Comparison of ENCODE assay signal across 1 cellular context in genomic region chr14:74500417-74501134, GRCh38.
TF ChIP-seq lines count a peak whose summit lies in the region.

No MANE protein-coding gene starts in this region.

TF ChIP-seq in SK-N-SH treated with all-trans-retinoic acid at 6 μM for 48 hours, 23 proteins besides CTCF, POLR2A, EP300 and RAD21 (continued from another document):
- TF ChIP-seq BACH2 (CRISPR knock-in tag; IDR thresholded peaks at IDR 0.05; ENCODE audit: borderline replicate concordance) (no peak), ZNF565 (CRISPR knock-in tag; conservative IDR thresholded peaks at IDR 0.05; ENCODE audit: low read depth) (no peak), TCF4 (CRISPR knock-in tag; IDR thresholded peaks at IDR 0.05; ENCODE audit: borderline replicate concordance) (no peak), ZC3H10 (CRISPR knock-in tag; IDR thresholded peaks at IDR 0.05) (no peak), CSDC2 (CRISPR knock-in tag; IDR thresholded peaks at IDR 0.05) (no peak), ESRRG (CRISPR knock-in tag; IDR thresholded peaks at IDR 0.05) (no peak), PPARA (CRISPR knock-in tag; IDR thresholded peaks at IDR 0.05; ENCODE audit: borderline replicate concordance) (no peak), ARNTL (CRISPR knock-in tag; IDR thresholded peaks at IDR 0.05; ENCODE audit: borderline replicate concordance, low read depth) (no peak), RARB (CRISPR knock-in tag; IDR thresholded peaks at IDR 0.05) (no peak), ISL1 (CRISPR knock-in tag; IDR thresholded peaks at IDR 0.05) (no peak), TOX (CRISPR knock-in tag; IDR thresholded peaks at IDR 0.05; ENCODE audit: borderline replicate concordance) (no peak), POU6F1 (CRISPR knock-in tag; IDR thresholded peaks at IDR 0.05; ENCODE audit: borderline replicate concordance, low read depth) (no peak), TSHZ2 (CRISPR knock-in tag; IDR thresholded peaks at IDR 0.05) (no peak)
